Comparison of ENCODE assay signal across 11 cellular contexts in the genomic region with DNA sequence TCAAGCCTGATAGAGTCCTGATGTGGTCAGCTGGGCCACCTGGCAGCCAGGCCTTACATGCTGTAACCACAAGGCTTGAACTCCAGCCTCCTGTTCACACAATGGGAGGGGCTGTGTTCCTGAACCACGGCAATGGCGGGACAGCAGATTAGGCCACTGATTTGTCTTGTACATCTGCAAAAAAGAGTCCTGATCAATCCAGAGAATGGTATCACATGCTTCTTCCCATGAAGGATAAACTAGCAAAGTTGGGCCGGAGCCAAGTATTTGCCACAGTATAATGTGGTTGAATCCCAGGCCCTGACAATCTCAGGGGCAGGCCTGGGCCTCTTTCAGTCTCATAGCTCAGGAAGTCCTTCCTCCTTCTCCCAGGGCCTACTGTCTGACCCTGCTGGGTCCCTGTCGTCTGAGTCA.
A peak's percentile ranks its signal among the peaks of the same experiment; 100 is the strongest.
DNase-seq lines count a peak whose midpoint lies in the region; ATAC-seq and TF ChIP-seq lines count a peak whose summit lies in the region.
"Had no signal": no experiment of that assay in that cellular context is flagged by ENCODE, and none has a peak within 500 bp of the region (broad histone marks: within the 10 kb centered on the region; RNA-seq: fewer than 3 reads in every experiment).

No MANE protein-coding gene starts in this region.

- no peak overlapping the region for H2BK15ac ChIP-seq in mesenchymal stem cell (ENCODE audit: low read depth, poor library complexity, severe bottlenecking)

- no peak for TF ChIP-seq POLR2A in heart left ventricle (IDR thresholded peaks at IDR 0.05)

- TF ChIP-seq CTCF in heart left ventricle (IDR thresholded peaks at IDR 0.05), result no peak

- peak overlapping the region; percentile 46 to 86 for H3K4ac ChIP-seq in mesenchymal stem cell (ENCODE audit: low read depth in 1 of 2, low read length in 2 of 2)

- H3K4me3 ChIP-seq in mesenchymal stem cell (ENCODE audit: insufficient read depth in 1 of 2, low read depth in 1 of 2, low read length in 2 of 2) (no peak overlapping the region), heart left ventricle (no peak overlapping the region)

- H2BK120ac ChIP-seq in mesenchymal stem cell (ENCODE audit: low read depth, low read length), result peak overlapping the region; percentile 61

- H3K9ac ChIP-seq in mesenchymal stem cell (ENCODE audit: low read length), result no peak overlapping the region

- peak overlapping the region; percentile 96 for H3K27ac ChIP-seq in mesenchymal stem cell (ENCODE audit: low read length, poor library complexity, severe bottlenecking)
- no peak overlapping the region for H3K27ac ChIP-seq in heart left ventricle

- peak overlapping the region; percentile 62 to 95 for H3K18ac ChIP-seq in mesenchymal stem cell (ENCODE audit: low read depth in 1 of 2, low read length in 2 of 2)

- peak overlapping the region in 1 of 2 experiments; percentile 75 for H3K14ac ChIP-seq in mesenchymal stem cell (ENCODE audit: low read length in 2 of 2)

- no peak overlapping the region for H2BK5ac ChIP-seq in mesenchymal stem cell (ENCODE audit: low read depth, low read length, poor library complexity, severe bottlenecking)

- intact Hi-C loops in heart left ventricle (cut with DNase I), result no loop called here

- peaks cover 13% of the 10 kb centered on the region for H3K9me3 ChIP-seq in mesenchymal stem cell (ENCODE audit: control insufficient read depth, low read length)
- H3K9me3 ChIP-seq in heart left ventricle, result no peaks in the 10 kb centered on the region

- H4K8ac ChIP-seq in mesenchymal stem cell (ENCODE audit: low read length), result peak overlapping the region; percentile 10

- H3K36me3 ChIP-seq in mesenchymal stem cell (ENCODE audit: control insufficient read depth in 1 of 2, insufficient read depth in 2 of 2, low read depth in 1 of 2, low read length in 2 of 2), result no peaks in the 10 kb centered on the region
- H3K36me3 ChIP-seq in heart left ventricle, result no peaks in the 10 kb centered on the region

- H3K4me1 ChIP-seq in mesenchymal stem cell (ENCODE audit: control insufficient read depth, insufficient read depth, low read depth, low read length) (peaks cover 7% of the 10 kb centered on the region), heart left ventricle (no peaks in the 10 kb centered on the region)

- no peak for ATAC-seq in heart left ventricle
- ATAC-seq: esophagus mucosa had no signal

- peak overlapping the region; percentile 20 for H4K91ac ChIP-seq in mesenchymal stem cell (ENCODE audit: low read length)

- H3K23ac ChIP-seq in mesenchymal stem cell (ENCODE audit: low read length in 2 of 2), result no peak overlapping the region

- H3K79me1 ChIP-seq in mesenchymal stem cell (replicated peaks; ENCODE audit: low read length, poor library complexity, severe bottlenecking), result no peaks in the 10 kb centered on the region

- DNase-seq in Daoy (ENCODE audit: low read depth) (peak; percentile 19), M059J (ENCODE audit: low read depth) (peak; percentile 85), astrocyte of the hippocampus (ENCODE audit: low read depth, low spot score) (peak; percentile 77), mesenchymal stem cell (peak; percentile 88), medulla oblongata (ENCODE audit: extremely low spot score) (no peak), NCI-H446 (lab: John Stamatoyannopoulos, UW) (no peak), heart left ventricle (no peak)
- no peak for DNase-seq in activated T-cell treated with anti-CD3 and anti-CD28 coated beads, Interleukin-2, amount 50 U/mL, for 48 hours
- DNase-seq: CD4-positive, alpha-beta T cell; NCI-H1436 treated with DMSO at 0.1 percent for 48 hours had no signal

- H3K27me3 ChIP-seq in mesenchymal stem cell (ENCODE audit: control insufficient read depth in 1 of 2, insufficient read depth in 1 of 2, low read length in 2 of 2), result no peaks in the 10 kb centered on the region
- no peaks in the 10 kb centered on the region for H3K27me3 ChIP-seq in heart left ventricle

- H3K4me2 ChIP-seq in mesenchymal stem cell (ENCODE audit: low read length, poor library complexity, severe bottlenecking), result no peak overlapping the region

- peak overlapping the region in 1 of 2 experiments; percentile 95 for H2BK12ac ChIP-seq in mesenchymal stem cell (ENCODE audit: low read length in 2 of 2)

- 37% methylated on average over 3 of the region's 4 CpGs for WGBS in mesenchymal stem cell
- WGBS in heart left ventricle, 4 donors, result 50 to 61% (median 58%) methylated on average over 4 of the region's 4 CpGs

- H2AK5ac ChIP-seq in mesenchymal stem cell (ENCODE audit: low read length, severe bottlenecking), result no peak overlapping the region

- peak overlapping the region; percentile 76 for H2AFZ ChIP-seq in mesenchymal stem cell (ENCODE audit: low read depth, low read length)

Comparison
In these comparisons a context has a peak if more than half of its experiments do, and no peak if none do; other contexts are left out.
1. DNase-seq: peak in Daoy (single experiment), M059J (single experiment), astrocyte of the hippocampus (single experiment) and mesenchymal stem cell (single experiment); none in medulla oblongata (single experiment), activated T-cell treated with anti-CD3 and anti-CD28 coated beads, Interleukin-2, amount 50 U/mL, for 48 hours (0 of 2), NCI-H446 (0 of 2) and heart left ventricle (0 of 5).